ENCODE assay signal across 9 cellular contexts in the genomic region with DNA sequence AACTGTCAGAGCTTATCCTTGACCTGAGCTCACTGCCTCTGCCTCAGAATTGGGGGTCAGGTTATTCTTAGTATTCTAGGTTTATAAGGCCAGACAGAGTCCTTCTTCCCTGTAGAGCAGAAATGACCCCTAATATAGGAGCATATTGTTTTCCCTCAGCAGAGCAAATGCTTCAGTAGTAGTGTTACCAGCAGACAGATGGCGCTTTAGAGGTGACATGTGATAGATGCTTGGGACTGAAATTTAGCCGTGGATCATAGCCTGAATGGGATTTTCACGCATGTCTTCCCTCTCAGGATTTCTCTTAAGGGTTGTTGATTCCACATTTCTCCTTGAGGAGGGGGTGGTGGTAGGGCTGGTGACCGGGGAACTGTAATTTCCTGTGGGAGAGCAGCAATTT. TPM values are rescaled to one million over a fixed set of nuclear protein-coding genes. Genes with fewer than 3 reads are reported as not detected.
DNase-seq lines count a peak whose midpoint lies in the region; ATAC-seq lines count a peak whose summit lies in the region.
"Had no signal": no experiment of that assay in that cellular context is flagged by ENCODE, and none has a peak within 500 bp of the region (broad histone marks: within the 10 kb centered on the region; RNA-seq: fewer than 3 reads in every experiment).

No MANE protein-coding gene starts in this region.

- no peaks in the 10 kb centered on the region for H3K79me2 ChIP-seq in Karpas-422 (ENCODE audit: low read length)

- WGBS in mesenchymal stem cell: 80% methylated on average over 3 of the region's 4 CpGs

- H3K79me1 ChIP-seq in mesenchymal stem cell (replicated peaks; ENCODE audit: low read length, poor library complexity, severe bottlenecking): peaks cover 28% of the 10 kb centered on the region

- no peak overlapping the region for H3K27ac ChIP-seq in Karpas-422 (ENCODE audit: low read length)
- no peak overlapping the region for H3K27ac ChIP-seq in mesenchymal stem cell (ENCODE audit: low read length, poor library complexity, severe bottlenecking)
- H3K27ac ChIP-seq: prostate gland had no signal

- H3K27me3 Mint-ChIP-seq in activated T-helper 17 cell treated with anti-CD3 and anti-CD28 coated beads, Interleukin-2, amount 50 U/mL, for 72 hours: no peaks in the 10 kb centered on the region

- no peak overlapping the region for H3K18ac ChIP-seq in mesenchymal stem cell (ENCODE audit: low read depth in 1 of 2, low read length in 2 of 2)

- no peaks in the 10 kb centered on the region for H3K9me3 Mint-ChIP-seq in activated T-helper 17 cell treated with anti-CD3 and anti-CD28 coated beads, Interleukin-2, amount 50 U/mL, for 72 hours

- H3K4me1 Mint-ChIP-seq in activated T-helper 17 cell treated with anti-CD3 and anti-CD28 coated beads, Interleukin-2, amount 50 U/mL, for 72 hours: peaks cover 22% of the 10 kb centered on the region

- no peak overlapping the region for H4K91ac ChIP-seq in mesenchymal stem cell (ENCODE audit: low read length)

- peak overlapping the region; percentile 74 for H3K27ac Mint-ChIP-seq in activated T-helper 17 cell treated with anti-CD3 and anti-CD28 coated beads, Interleukin-2, amount 50 U/mL, for 72 hours

- H2AFZ ChIP-seq in Karpas-422 (ENCODE audit: low read length) (no peak overlapping the region), mesenchymal stem cell (ENCODE audit: low read depth, low read length) (no peak overlapping the region)

- H3K14ac ChIP-seq in mesenchymal stem cell (ENCODE audit: low read length in 2 of 2): no peak overlapping the region

- no peak overlapping the region for H4K8ac ChIP-seq in mesenchymal stem cell (ENCODE audit: low read length)

- no peak overlapping the region for H3K4me3 ChIP-seq in Karpas-422 (ENCODE audit: low read length)
- H3K4me3 ChIP-seq in mesenchymal stem cell (ENCODE audit: insufficient read depth in 1 of 2, low read depth in 1 of 2, low read length in 2 of 2): no peak overlapping the region
- H3K4me3 ChIP-seq: prostate gland had no signal

- no peak overlapping the region for H3K9ac ChIP-seq in Karpas-422 (ENCODE audit: low read length)
- H3K9ac ChIP-seq in mesenchymal stem cell (ENCODE audit: low read length): no peak overlapping the region

- H3K9me3 ChIP-seq in Karpas-422 (ENCODE audit: low read length): no peaks in the 10 kb centered on the region
- no peaks in the 10 kb centered on the region for H3K9me3 ChIP-seq in mesenchymal stem cell (ENCODE audit: control insufficient read depth, low read length)
- H3K9me3 ChIP-seq: prostate gland had no signal

- no peak overlapping the region for H3K23ac ChIP-seq in mesenchymal stem cell (ENCODE audit: low read length in 2 of 2)

- H3K27me3 ChIP-seq in Karpas-422 (ENCODE audit: low read length): no peaks in the 10 kb centered on the region
- no peaks in the 10 kb centered on the region for H3K27me3 ChIP-seq in mesenchymal stem cell (ENCODE audit: control insufficient read depth in 1 of 2, insufficient read depth in 1 of 2, low read length in 2 of 2)

- H3K4me1 ChIP-seq in Karpas-422 (ENCODE audit: low read length): no peaks in the 10 kb centered on the region
- H3K4me1 ChIP-seq in mesenchymal stem cell (ENCODE audit: control insufficient read depth, insufficient read depth, low read depth, low read length): peaks cover 9% of the 10 kb centered on the region

- peak; percentile 25 for DNase-seq in GM03348 (ENCODE audit: low spot score)
- DNase-seq in Karpas-422: peak; percentile 66
- peak; percentile 33 for DNase-seq in mesenchymal stem cell
- DNase-seq in NCI-H2081 (lab: John Stamatoyannopoulos, UW): no peak

- no peaks in the 10 kb centered on the region for H3K36me3 Mint-ChIP-seq in activated T-helper 17 cell treated with anti-CD3 and anti-CD28 coated beads, Interleukin-2, amount 50 U/mL, for 72 hours (ENCODE audit: low read depth)

- H3K4me3 Mint-ChIP-seq in activated T-helper 17 cell treated with anti-CD3 and anti-CD28 coated beads, Interleukin-2, amount 50 U/mL, for 72 hours: no peak overlapping the region

- ATAC-seq in activated T-helper 17 cell treated with anti-CD3 and anti-CD28 coated beads, Interleukin-2, amount 50 U/mL, for 72 hours (replicated peaks): no peak
- ATAC-seq in HG03095 (IDR thresholded peaks at IDR 0.05; ENCODE audit: unreplicated experiment): no peak
- no peak for ATAC-seq in GM19455 (IDR thresholded peaks at IDR 0.05; ENCODE audit: unreplicated experiment)
- ATAC-seq in HG02938 (IDR thresholded peaks at IDR 0.05; ENCODE audit: unreplicated experiment): no peak

- no peak overlapping the region for H2AK5ac ChIP-seq in mesenchymal stem cell (ENCODE audit: low read length, severe bottlenecking)

- H3K4me2 ChIP-seq in Karpas-422 (ENCODE audit: low read depth, low read length, poor library complexity, severe bottlenecking) (no peak overlapping the region), mesenchymal stem cell (ENCODE audit: low read length, poor library complexity, severe bottlenecking) (no peak overlapping the region)

- no peak overlapping the region for H2BK15ac ChIP-seq in mesenchymal stem cell (ENCODE audit: low read depth, poor library complexity, severe bottlenecking)

- H3K36me3 ChIP-seq in Karpas-422 (ENCODE audit: insufficient read depth, low read length) (no peaks in the 10 kb centered on the region), mesenchymal stem cell (ENCODE audit: control insufficient read depth in 1 of 2, insufficient read depth in 2 of 2, low read depth in 1 of 2, low read length in 2 of 2) (peaks cover 0 to 6% of the 10 kb centered on the region in 2 experiments)
- H3K36me3 ChIP-seq: prostate gland had no signal

- no peak overlapping the region for H2BK120ac ChIP-seq in mesenchymal stem cell (ENCODE audit: low read depth, low read length)

- H2BK5ac ChIP-seq in mesenchymal stem cell (ENCODE audit: low read depth, low read length, poor library complexity, severe bottlenecking): no peak overlapping the region

- peaks cover 27% of the 10 kb centered on the region for H4K20me1 ChIP-seq in Karpas-422 (ENCODE audit: insufficient read depth, low read depth, low read length)

- H3K9me2 ChIP-seq in Karpas-422 (replicated peaks; ENCODE audit: insufficient read depth, low read length): no peaks in the 10 kb centered on the region

- H2BK12ac ChIP-seq in mesenchymal stem cell (ENCODE audit: low read length in 2 of 2): no peak overlapping the region

- H3K4ac ChIP-seq in mesenchymal stem cell (ENCODE audit: low read depth in 1 of 2, low read length in 2 of 2): no peak overlapping the region

RNA-seq across cellular contexts. Expression of gene ADARB1, which starts 24.5 kb away (rescaled TPM):
- total RNA-seq in Karpas-422 (2014; rRNA removed; shearing (Covaris generic); ENCODE audit: low replicate concordance): 1.4 and 2.0 TPM in 2 replicates
- total RNA-seq in activated T-helper 17 cell treated with anti-CD3 and anti-CD28 coated beads, Interleukin-2, amount 50 U/mL, for 72 hours: 10 to 100 TPM; 22.7 to 32.0 TPM
- 4.7 TPM for polyA plus RNA-seq in mesenchymal stem cell (2013, experiment 1 of 2)
- polyA plus RNA-seq in mesenchymal stem cell (2013, experiment 2 of 2): 5.0 TPM

Comparison
In these comparisons a context has a peak if more than half of its experiments do, and no peak if none do; other contexts are left out.
1. DNase-seq: peak in GM03348 (single experiment), Karpas-422 (single experiment) and mesenchymal stem cell (single experiment); none in NCI-H2081 (0 of 2).